ENCODE assay signal across 16 cellular contexts in the genomic region with DNA sequence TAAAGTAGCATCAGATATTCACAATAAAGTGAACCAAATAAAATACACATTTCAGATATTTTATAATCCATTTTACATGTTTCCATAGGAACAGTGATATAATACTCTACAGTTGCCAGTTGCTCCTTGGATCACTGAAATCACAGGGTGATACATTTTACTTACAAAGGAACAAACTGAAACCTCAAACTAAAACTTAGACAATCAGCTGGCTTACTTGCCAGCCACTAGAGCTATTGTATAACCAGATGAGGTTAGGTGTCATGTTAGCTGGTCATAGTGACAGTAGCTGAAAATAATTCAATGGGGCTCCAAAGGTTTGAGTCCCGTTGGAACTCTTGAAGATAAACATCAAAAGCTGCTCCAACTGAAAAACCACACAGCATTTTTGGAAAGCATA.
"Had no signal": no experiment of that assay in that cellular context is flagged by ENCODE, and none has a peak within 500 bp of the region (broad histone marks: within the 10 kb centered on the region; RNA-seq: fewer than 3 reads in every experiment).

No MANE protein-coding gene starts in this region.

- H3K9me3 Mint-ChIP-seq: neural crest cell; stimulated activated naive CD8-positive, alpha-beta T cell treated with anti-CD3 and anti-CD28 coated beads, Interleukin-15, amount 100 ng/mL, for 72 hours had no signal

- ATAC-seq: foreskin keratinocyte; lower lobe of right lung; psoas muscle; sciatic nerve; stimulated activated naive CD8-positive, alpha-beta T cell treated with anti-CD3 and anti-CD28 coated beads, Interleukin-15, amount 100 ng/mL, for 72 hours had no signal

- H3K27ac Mint-ChIP-seq: activated T-helper 1 cell treated with anti-CD3 and anti-CD28 coated beads, Interleukin-12 subunit alpha, Interleukin-12 subunit beta, Interleukin-2, Interleukin-4 antibody, amounts not matched to agents 30 ng/mL and 10 ng/mL and 1 ng/mL, durations not matched to agents 14 hours and 24 hours and 36 hours; stimulated activated naive CD8-positive, alpha-beta T cell treated with anti-CD3 and anti-CD28 coated beads, Interleukin-15, amount 100 ng/mL, for 72 hours had no signal

- H3K4me3 Mint-ChIP-seq: activated T-helper 1 cell treated with anti-CD3 and anti-CD28 coated beads, Interleukin-12 subunit alpha, Interleukin-12 subunit beta, Interleukin-2, Interleukin-4 antibody, amounts not matched to agents 30 ng/mL and 10 ng/mL and 1 ng/mL, durations not matched to agents 14 hours and 24 hours and 36 hours; neural crest cell; stimulated activated naive CD8-positive, alpha-beta T cell treated with anti-CD3 and anti-CD28 coated beads, Interleukin-15, amount 100 ng/mL, for 72 hours had no signal

- H3K27me3 Mint-ChIP-seq: stimulated activated naive CD8-positive, alpha-beta T cell treated with anti-CD3 and anti-CD28 coated beads, Interleukin-15, amount 100 ng/mL, for 72 hours had no signal

- DNase-seq: activated CD4-positive, CD25-positive, alpha-beta regulatory T cell treated with anti-CD3 and anti-CD28 coated beads, Interleukin-2, amount 50 U/mL, for 72 hours; activated naive CD4-positive, alpha-beta T cell; aorta; cerebellar nuclear complex; effector memory CD4-positive, alpha-beta T cell; foreskin keratinocyte; kidney glomerular epithelial cell; lower lobe of right lung; psoas muscle; spleen; stimulated activated naive CD8-positive, alpha-beta T cell treated with anti-CD3 and anti-CD28 coated beads, Interleukin-15, amount 100 ng/mL, for 72 hours; testis; upper lobe of left lung had no signal

- H3K4me1 Mint-ChIP-seq: neural crest cell; stimulated activated naive CD8-positive, alpha-beta T cell treated with anti-CD3 and anti-CD28 coated beads, Interleukin-15, amount 100 ng/mL, for 72 hours had no signal
